20 cellular contexts compared by ENCODE assay signal in the genomic region with DNA sequence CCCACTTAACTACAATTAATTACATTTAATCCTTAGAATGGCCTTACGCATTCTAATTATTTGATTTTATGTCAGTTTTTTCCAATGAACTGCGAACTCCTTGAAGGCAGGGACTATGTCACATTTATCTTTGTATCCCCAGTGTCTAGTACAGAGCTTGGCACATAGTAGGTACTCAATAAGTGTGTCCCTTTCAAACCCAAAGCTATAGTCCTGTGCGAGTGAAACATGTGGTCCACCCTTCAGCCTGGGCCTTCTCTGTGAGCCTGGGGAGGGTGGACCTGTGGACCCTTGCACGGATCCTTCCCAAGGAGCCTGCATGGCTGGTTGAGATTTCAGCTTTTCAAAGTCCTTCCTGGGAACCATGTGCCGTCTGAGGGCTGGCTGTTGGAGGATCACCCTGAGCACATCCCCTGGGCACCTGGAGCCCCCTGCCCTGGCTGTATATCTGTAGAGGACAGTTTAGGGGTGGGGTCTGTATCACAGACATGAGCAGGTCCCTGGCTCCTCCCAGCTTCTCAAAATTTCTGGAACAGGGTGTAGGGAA.
DNase-seq lines count a peak whose midpoint lies in the region; ATAC-seq and TF ChIP-seq lines count a peak whose summit lies in the region.
"Had no signal": no experiment of that assay in that cellular context is flagged by ENCODE, and none has a peak within 500 bp of the region (broad histone marks: within the 10 kb centered on the region; RNA-seq: fewer than 3 reads in every experiment).

No MANE protein-coding gene starts in this region.

- H3K56ac ChIP-seq in IMR-90 (ENCODE audit: extremely low read depth, insufficient read depth, low read length) = no peak overlapping the region

- CTCF ChIA-PET in IMR-90 (lab: Yijun Ruan, JAX) = interaction anchor here (2.5 kb wide), 1 partner anchor 233 kb away, joined by 7 read pairs; no protein-coding TSS in a partner anchor
- CTCF ChIA-PET in activated CD4-positive, alpha-beta T cell treated with anti-CD3 and anti-CD28 coated beads for 36 hours (lab: Charles Lee) = interaction anchor here (1.8 to 4.8 kb wide), 5 partner anchors 11 to 239 kb away, joined by 9 to 49 read pairs (median 12); no protein-coding TSS in a partner anchor

- intact Hi-C loops in IMR-90 (cut with micrococcal nuclease) = loop anchor here (5.0 kb wide), 1 partner anchor 1206 kb away; no protein-coding TSS in a partner anchor
- intact Hi-C loops in activated CD4-positive, alpha-beta T cell treated with anti-CD3 and anti-CD28 coated beads for 36 hours (cut with DNase I, micrococcal nuclease) = loop anchor here in 1 of 2 experiments (5.0 kb wide), 1 partner anchor 126 kb away; no protein-coding TSS in a partner anchor

- H3K27ac ChIP-seq in IMR-90 (ENCODE audit: insufficient read depth, low read length) = no peak overlapping the region
- H3K27ac ChIP-seq: A549 had no signal

- no peak overlapping the region for H3K18ac ChIP-seq in IMR-90 (ENCODE audit: low read depth, low read length)

- no peak overlapping the region for H2BK20ac ChIP-seq in IMR-90 (ENCODE audit: low read depth, low read length)

- no peaks in the 10 kb centered on the region for H3K9me3 ChIP-seq in IMR-90 (ENCODE audit: control insufficient read depth, insufficient read depth, low read length)
- H3K9me3 ChIP-seq: A549, BE2C, HAP-1 had no signal

- dilution Hi-C loops in IMR-90 (cut with HindIII; ENCODE audit: low sequenced_read_pairs, unreplicated experiment) = no loop called here

- H2AK9ac ChIP-seq in IMR-90 (replicated peaks; ENCODE audit: low read depth, low read length, poor library complexity) = no peak overlapping the region

- no peak for TF ChIP-seq RAD21 in IMR-90 (IDR thresholded peaks at IDR 0.05; ENCODE audit: low read length)

- no peaks in the 10 kb centered on the region for H3K9me3 Mint-ChIP-seq in activated T-cell treated with anti-CD3 and anti-CD28 coated beads, Interleukin-2, amount 50 U/mL, for 24 hours
- no peaks in the 10 kb centered on the region for H3K9me3 Mint-ChIP-seq in activated T-cell treated with anti-CD3 and anti-CD28 coated beads, Interleukin-2, amount 50 U/mL, for 4 hours
- H3K9me3 Mint-ChIP-seq in activated CD4-positive, alpha-beta T cell treated with anti-CD3 and anti-CD28 coated beads for 36 hours (ENCODE audit: low read depth) = no peaks in the 10 kb centered on the region
- H3K9me3 Mint-ChIP-seq: HFFc6 had no signal

- H2AK5ac ChIP-seq in IMR-90 (ENCODE audit: low read depth, low read length) = no peak overlapping the region

- no peak overlapping the region for H2BK120ac ChIP-seq in IMR-90 (ENCODE audit: low read depth, low read length)

- in situ Hi-C loops in IMR-90 (cut with MboI; ENCODE audit: low sequenced_read_pairs) = no loop called here

- H3K4me2 ChIP-seq in IMR-90 (ENCODE audit: low read depth, low read length) = no peak overlapping the region
- H3K4me2 ChIP-seq: A549 had no signal

- peaks cover 4% of the 10 kb centered on the region for H3K4me1 Mint-ChIP-seq in activated T-cell treated with anti-CD3 and anti-CD28 coated beads, Interleukin-2, amount 50 U/mL, for 24 hours (ENCODE audit: low read depth)
- peaks cover 5% of the 10 kb centered on the region for H3K4me1 Mint-ChIP-seq in activated T-cell treated with anti-CD3 and anti-CD28 coated beads, Interleukin-2, amount 50 U/mL, for 4 hours (ENCODE audit: low read depth)
- no peaks in the 10 kb centered on the region for H3K4me1 Mint-ChIP-seq in activated CD4-positive, alpha-beta T cell treated with anti-CD3 and anti-CD28 coated beads for 36 hours

- no peak overlapping the region for H3K27ac Mint-ChIP-seq in activated T-cell treated with anti-CD3 and anti-CD28 coated beads, Interleukin-2, amount 50 U/mL, for 24 hours
- H3K27ac Mint-ChIP-seq in activated CD4-positive, alpha-beta T cell treated with anti-CD3 and anti-CD28 coated beads for 36 hours = no peak overlapping the region
- H3K27ac Mint-ChIP-seq: HFFc6 had no signal

- H3K79me1 ChIP-seq in IMR-90 (ENCODE audit: low read depth in 1 of 2, low read length in 2 of 2) = no peaks in the 10 kb centered on the region

- TF ChIP-seq CTCF in IMR-90 (conservative IDR thresholded peaks at IDR 0.05; ENCODE audit: low read depth, low read length) = no peak

- no peak overlapping the region for H4K8ac ChIP-seq in IMR-90 (ENCODE audit: low read depth in 2 of 2, low read length in 2 of 2)

- WGBS in IMR-90 (ENCODE audit: extremely low coverage in 2 of 2, insufficient read length in 1 of 2), 2 experiments = 83% methylated on average over 1 of the region's 5 CpGs; no CpG with 5 or more reads in 1 of the 2 experiments

- H3K36me3 Mint-ChIP-seq in activated T-cell treated with anti-CD3 and anti-CD28 coated beads, Interleukin-2, amount 50 U/mL, for 24 hours (ENCODE audit: low read depth) = no peaks in the 10 kb centered on the region
- peaks cover 2% of the 10 kb centered on the region for H3K36me3 Mint-ChIP-seq in activated T-cell treated with anti-CD3 and anti-CD28 coated beads, Interleukin-2, amount 50 U/mL, for 4 hours (ENCODE audit: insufficient read depth)
- no peaks in the 10 kb centered on the region for H3K36me3 Mint-ChIP-seq in activated CD4-positive, alpha-beta T cell treated with anti-CD3 and anti-CD28 coated beads for 36 hours (ENCODE audit: low read depth)

- no peak overlapping the region for H3K4me3 ChIP-seq in IMR-90 (ENCODE audit: insufficient read depth, low read depth, low read length)
- H3K4me3 ChIP-seq: A549, HAP-1 had no signal

- H2AFZ ChIP-seq in IMR-90 (replicated peaks; ENCODE audit: low read length, poor library complexity) = peak overlapping the region; percentile 7

- TF ChIP-seq POLR2A in IMR-90 (IDR thresholded peaks at IDR 0.05; ENCODE audit: low read depth, low read length) = no peak

- POLR2A ChIA-PET in IMR-90 (lab: Charles Lee; ENCODE audit: unreplicated experiment) = no interaction called here
- POLR2A ChIA-PET in activated CD4-positive, alpha-beta T cell treated with anti-CD3 and anti-CD28 coated beads for 36 hours (lab: Charles Lee) = no interaction called here

- ATAC-seq in activated T-cell treated with anti-CD3 and anti-CD28 coated beads, Interleukin-2, amount 50 U/mL, for 4 hours = no peak
- ATAC-seq in IMR-90 (ENCODE audit: low read depth) (no peak), esophagus mucosa (peak; percentile 29)
- no peak for ATAC-seq in activated CD4-positive, alpha-beta T cell treated with anti-CD3 and anti-CD28 coated beads for 36 hours

- no peak overlapping the region for H4K91ac ChIP-seq in IMR-90 (ENCODE audit: insufficient read depth, low read depth, low read length)

- no peaks in the 10 kb centered on the region for H3K9me1 ChIP-seq in IMR-90 (ENCODE audit: insufficient read depth, low read length)

- no peak overlapping the region for H3K14ac ChIP-seq in IMR-90 (replicated peaks; ENCODE audit: low read depth, low read length)

- H3K27me3 Mint-ChIP-seq in activated T-cell treated with anti-CD3 and anti-CD28 coated beads, Interleukin-2, amount 50 U/mL, for 24 hours = peaks cover 15% of the 10 kb centered on the region
- H3K27me3 Mint-ChIP-seq in activated T-cell treated with anti-CD3 and anti-CD28 coated beads, Interleukin-2, amount 50 U/mL, for 4 hours (ENCODE audit: low read depth) = peaks cover 2% of the 10 kb centered on the region
- H3K27me3 Mint-ChIP-seq in activated CD4-positive, alpha-beta T cell treated with anti-CD3 and anti-CD28 coated beads for 36 hours = no peaks in the 10 kb centered on the region

- H4K5ac ChIP-seq in IMR-90 (ENCODE audit: low read depth, low read length) = no peak overlapping the region

- peaks cover 18% of the 10 kb centered on the region for H3K27me3 ChIP-seq in IMR-90 (ENCODE audit: control insufficient read depth, insufficient read depth, low read length)

- no peaks in the 10 kb centered on the region for H3K36me3 ChIP-seq in IMR-90 (ENCODE audit: control insufficient read depth, insufficient read depth, low read length)
- H3K36me3 ChIP-seq: BE2C, HAP-1 had no signal

- no peaks in the 10 kb centered on the region for H3K4me1 ChIP-seq in IMR-90 (ENCODE audit: control insufficient read depth, insufficient read depth, low read length)
- H3K4me1 ChIP-seq: A549, BE2C, HAP-1 had no signal

- no TSS peak for BruUV-seq in IMR-90 (replicated peaks; lab: Mats Ljungman, UMichigan)

- DNase-seq in activated T-cell treated with anti-CD3 and anti-CD28 coated beads, Interleukin-2, amount 50 U/mL, for 24 hours = peak; percentile 22
- no peak for DNase-seq in activated T-cell treated with anti-CD3 and anti-CD28 coated beads, Interleukin-2, amount 50 U/mL, for 4 hours
- DNase-seq in IMR-90 = no peak
- no peak for DNase-seq in RKO (ENCODE audit: low spot score)
- DNase-seq in activated CD4-positive, alpha-beta T cell treated with anti-CD3 and anti-CD28 coated beads for 36 hours = no peak
- DNase-seq: 8988T; ACHN; AML-193; BE2C; C1 segment of cervical spinal cord; Calu3; CD4-positive, alpha-beta memory T cell; COR-L47; DMS79 treated with DMSO at 0.1 percent for 48 hours; GF-D8; GOT3; HFFc6 had no signal

- no peak overlapping the region for H3K4me3 Mint-ChIP-seq in activated T-cell treated with anti-CD3 and anti-CD28 coated beads, Interleukin-2, amount 50 U/mL, for 24 hours
- H3K4me3 Mint-ChIP-seq in activated T-cell treated with anti-CD3 and anti-CD28 coated beads, Interleukin-2, amount 50 U/mL, for 4 hours = no peak overlapping the region
- no peak overlapping the region for H3K4me3 Mint-ChIP-seq in activated CD4-positive, alpha-beta T cell treated with anti-CD3 and anti-CD28 coated beads for 36 hours
- H3K4me3 Mint-ChIP-seq: HFFc6 had no signal

- H2BK5ac ChIP-seq in IMR-90 (ENCODE audit: low read depth, low read length, poor library complexity, severe bottlenecking) = no peak overlapping the region

- H2BK15ac ChIP-seq in IMR-90 (ENCODE audit: low read depth, low read length) = no peak overlapping the region

- no peak overlapping the region for H3K23ac ChIP-seq in IMR-90 (ENCODE audit: low read depth, low read length)

- H3K4ac ChIP-seq in IMR-90 (ENCODE audit: low read depth, low read length) = no peak overlapping the region

- no peaks in the 10 kb centered on the region for H4K20me1 ChIP-seq in IMR-90 (ENCODE audit: insufficient read depth, low read length)

- H3K9ac ChIP-seq in IMR-90 (ENCODE audit: low read depth, low read length) = no peak overlapping the region

TF ChIP-seq in IMR-90, 13 proteins besides CTCF, POLR2A, EP300 and RAD21 (continues in another document):
- TF ChIP-seq RCOR1 (IDR thresholded peaks at IDR 0.05; ENCODE audit: insufficient replicate concordance, low read length) (no peak), MXI1 (IDR thresholded peaks at IDR 0.05; ENCODE audit: borderline replicate concordance, low read depth, low read length) (no peak), MAZ (IDR thresholded peaks at IDR 0.05; ENCODE audit: borderline replicate concordance, low read depth, low read length) (no peak), MAFK (IDR thresholded peaks at IDR 0.05; ENCODE audit: low read depth, low read length) (no peak)
- TF ChIP-seq, protein P1, sequence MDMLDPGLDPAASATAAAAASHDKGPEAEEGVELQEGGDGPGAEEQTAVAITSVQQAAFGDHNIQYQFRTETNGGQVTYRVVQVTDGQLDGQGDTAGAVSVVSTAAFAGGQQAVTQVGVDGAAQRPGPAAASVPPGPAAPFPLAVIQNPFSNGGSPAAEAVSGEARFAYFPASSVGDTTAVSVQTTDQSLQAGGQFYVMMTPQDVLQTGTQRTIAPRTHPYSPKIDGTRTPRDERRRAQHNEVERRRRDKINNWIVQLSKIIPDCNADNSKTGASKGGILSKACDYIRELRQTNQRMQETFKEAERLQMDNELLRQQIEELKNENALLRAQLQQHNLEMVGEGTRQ (IDR thresholded peaks at IDR 0.05; ENCODE audit: low read depth, low read length) = no peak
